17 cellular contexts compared by ENCODE assay signal in genomic region chr3:95172144-95172543, GRCh38.
DNase-seq lines count a peak whose midpoint lies in the region; ATAC-seq, FAIRE-seq and TF ChIP-seq lines count a peak whose summit lies in the region.
"Had no signal": no experiment of that assay in that cellular context is flagged by ENCODE, and none has a peak within 500 bp of the region (broad histone marks: within the 10 kb centered on the region; RNA-seq: fewer than 3 reads in every experiment).

No MANE protein-coding gene starts in this region.

- no peaks in the 10 kb centered on the region for H4K20me1 ChIP-seq in HepG2 (ENCODE audit: insufficient read depth, low read length)
- H4K20me1 ChIP-seq: BLaER1 treated with 17β-estradiol and CSF1 and Interleukin-3, amounts not matched to agents 10 nM and 100 nM had no signal

- 4% methylated on average over 1 of the region's 1 CpG for WGBS in HepG2 (ENCODE audit: low lambda C conversion rate)
- 71% methylated on average over 1 of the region's 1 CpG for WGBS in right lobe of liver (ENCODE audit: insufficient coverage, low coverage, low lambda C conversion rate, missing lambda C conversion rate)
- WGBS in endodermal cell (ENCODE audit: insufficient coverage in 1 of 2, insufficient read length in 1 of 2), 2 experiments, result 80 to 100% methylated on average over 1 of the region's 1 CpG

- H3K4me2 ChIP-seq in HepG2 (ENCODE audit: low read depth, low read length), result no peak overlapping the region
- H3K4me2 ChIP-seq: BLaER1 treated with 17β-estradiol and CSF1 and Interleukin-3, amounts not matched to agents 10 nM and 100 nM had no signal

- H3K4me3 Mint-ChIP-seq in endodermal cell (no peak overlapping the region), nephron progenitor cell (no peak overlapping the region)
- no peak overlapping the region for H3K4me3 Mint-ChIP-seq in T-helper 2 cell treated with Interferon-gamma antibody and Interleukin-4, amounts not matched to agents 5 μg/mL and 100 μg/mL, for 36 hours
- H3K4me3 Mint-ChIP-seq: CD4-positive, alpha-beta T cell had no signal

- DNase-seq in HepG2 (ENCODE audit: low spot score), result no peak
- no peak for DNase-seq in right lobe of liver
- DNase-seq in endodermal cell, result no peak
- no peak for DNase-seq in nephron progenitor cell
- no peak for DNase-seq in NCI-H2196 (lab: John Stamatoyannopoulos, UW; ENCODE audit: unreplicated experiment)
- no peak for DNase-seq in activated CD4-positive, CD25-positive, alpha-beta regulatory T cell (lab: John Stamatoyannopoulos, UW)
- DNase-seq in T-helper 2 cell treated with Interferon-gamma antibody and Interleukin-4, amounts not matched to agents 5 μg/mL and 100 μg/mL, for 36 hours (ENCODE audit: low spot score), result no peak
- DNase-seq: AML-193; CD4-positive, alpha-beta T cell; DND-41; GDM1; GM23248; H7 had no signal

- H3K27ac ChIP-seq in HepG2 (ENCODE audit: extremely low read length, insufficient read depth, low read length), result no peak overlapping the region
- no peak overlapping the region for H3K27ac ChIP-seq in right lobe of liver
- H3K27ac ChIP-seq in endodermal cell (ENCODE audit: low read depth, low read length), result no peak overlapping the region
- H3K27ac ChIP-seq: 22Rv1; BLaER1 treated with 17β-estradiol and CSF1 and Interleukin-3, amounts not matched to agents 10 nM and 100 nM; GM23248 had no signal

- H3K9me3 ChIP-seq in HepG2 (ENCODE audit: low read length), result no peaks in the 10 kb centered on the region
- no peaks in the 10 kb centered on the region for H3K9me3 ChIP-seq in right lobe of liver
- no peaks in the 10 kb centered on the region for H3K9me3 ChIP-seq in endodermal cell (ENCODE audit: control insufficient read depth, low read length)
- H3K9me3 ChIP-seq: BLaER1 treated with 17β-estradiol and CSF1 and Interleukin-3, amounts not matched to agents 10 nM and 100 nM had no signal

- POLR2A ChIA-PET in HepG2 (lab: Yijun Ruan, JAX), result no interaction called here

- no peak for TF ChIP-seq RAD21 in HepG2 (CRISPR knock-in tag; IDR thresholded peaks at IDR 0.05)

- no peak for FAIRE-seq in HepG2 (lab: Jason Lieb, UNC)
- FAIRE-seq: HTR-8/SVneo had no signal

- H3K36me3 Mint-ChIP-seq in endodermal cell (ENCODE audit: low read depth), result no peaks in the 10 kb centered on the region
- no peaks in the 10 kb centered on the region for H3K36me3 Mint-ChIP-seq in nephron progenitor cell (ENCODE audit: low read depth)
- no peaks in the 10 kb centered on the region for H3K36me3 Mint-ChIP-seq in T-helper 2 cell treated with Interferon-gamma antibody and Interleukin-4, amounts not matched to agents 5 μg/mL and 100 μg/mL, for 36 hours (ENCODE audit: low read depth)

- H3K27me3 Mint-ChIP-seq in endodermal cell (ENCODE audit: insufficient read depth), result no peaks in the 10 kb centered on the region
- H3K27me3 Mint-ChIP-seq in nephron progenitor cell (ENCODE audit: low read depth, poor library complexity), result no peaks in the 10 kb centered on the region
- no peaks in the 10 kb centered on the region for H3K27me3 Mint-ChIP-seq in T-helper 2 cell treated with Interferon-gamma antibody and Interleukin-4, amounts not matched to agents 5 μg/mL and 100 μg/mL, for 36 hours (ENCODE audit: low read depth)
- H3K27me3 Mint-ChIP-seq: CD4-positive, alpha-beta T cell had no signal

- BruUV-seq in HepG2 (replicated peaks; lab: Mats Ljungman, UMichigan), result no TSS peak

- H3K4me1 Mint-ChIP-seq in endodermal cell (peaks cover 11% of the 10 kb centered on the region), nephron progenitor cell (no peaks in the 10 kb centered on the region)
- H3K4me1 Mint-ChIP-seq in T-helper 2 cell treated with Interferon-gamma antibody and Interleukin-4, amounts not matched to agents 5 μg/mL and 100 μg/mL, for 36 hours (ENCODE audit: low read depth), result no peaks in the 10 kb centered on the region

- TF ChIP-seq POLR2A in HepG2 (IDR thresholded peaks at IDR 0.05; ENCODE audit: insufficient read depth in 1 of 2, low read depth in 2 of 2, low read length in 2 of 2) (no peak), right lobe of liver (IDR thresholded peaks at IDR 0.05) (no peak)

- no peaks in the 10 kb centered on the region for H3K9me3 Mint-ChIP-seq in endodermal cell
- no peaks in the 10 kb centered on the region for H3K9me3 Mint-ChIP-seq in nephron progenitor cell
- peaks cover 13% of the 10 kb centered on the region for H3K9me3 Mint-ChIP-seq in T-helper 2 cell treated with Interferon-gamma antibody and Interleukin-4, amounts not matched to agents 5 μg/mL and 100 μg/mL, for 36 hours

- no peak overlapping the region for H2AFZ ChIP-seq in HepG2 (ENCODE audit: low read length)
- H2AFZ ChIP-seq: GM23248 had no signal

- H3K79me2 ChIP-seq in HepG2 (ENCODE audit: insufficient read depth, low read length), result no peaks in the 10 kb centered on the region

- intact Hi-C loops in HepG2 (cut with micrococcal nuclease; ENCODE audit: unreplicated experiment), result no loop called here
- intact Hi-C loops in right lobe of liver (cut with DNase I), result no loop called here

- no peak overlapping the region for H3K9ac ChIP-seq in HepG2 (ENCODE audit: insufficient read depth, low read depth, low read length)
- no peak overlapping the region for H3K9ac ChIP-seq in endodermal cell (ENCODE audit: extremely low read depth, low read length, poor library complexity, severe bottlenecking)
- H3K9ac ChIP-seq: BLaER1 treated with 17β-estradiol and CSF1 and Interleukin-3, amounts not matched to agents 10 nM and 100 nM; GM23248 had no signal

- in situ Hi-C loops in HepG2 (cut with HindIII; ENCODE audit: extremely low pct_ligation_motif_present, low pct_unique_long_range_greater_than_20kb), result no loop called here

- no peak for TF ChIP-seq CTCF in HepG2 (CRISPR knock-in tag; IDR thresholded peaks at IDR 0.05)
- no peak for TF ChIP-seq CTCF in right lobe of liver (IDR thresholded peaks at IDR 0.05)
- TF ChIP-seq CTCF in endodermal cell (conservative IDR thresholded peaks at IDR 0.05), result peak; percentile 22
- TF ChIP-seq CTCF in nephron progenitor cell (IDR thresholded peaks at IDR 0.05), result no peak

- H3K27me3 ChIP-seq in HepG2 (ENCODE audit: control insufficient read depth in 1 of 2, insufficient read depth in 2 of 2, low read length in 2 of 2) (no peaks in the 10 kb centered on the region), right lobe of liver (no peaks in the 10 kb centered on the region), endodermal cell (ENCODE audit: control insufficient read depth, insufficient read depth, low read length, poor library complexity, severe bottlenecking) (no peaks in the 10 kb centered on the region)
- H3K27me3 ChIP-seq: BLaER1 treated with 17β-estradiol and CSF1 and Interleukin-3, amounts not matched to agents 10 nM and 100 nM had no signal

- H3K4me1 ChIP-seq in HepG2 (ENCODE audit: insufficient read depth, low read length) (no peaks in the 10 kb centered on the region), right lobe of liver (no peaks in the 10 kb centered on the region), endodermal cell (ENCODE audit: control insufficient read depth, insufficient read depth, low read length) (peaks cover 6% of the 10 kb centered on the region)
- H3K4me1 ChIP-seq: BLaER1 treated with 17β-estradiol and CSF1 and Interleukin-3, amounts not matched to agents 10 nM and 100 nM had no signal

- H3K27ac Mint-ChIP-seq in endodermal cell (no peak overlapping the region), nephron progenitor cell (peak overlapping the region; percentile 38)
- no peak overlapping the region for H3K27ac Mint-ChIP-seq in T-helper 2 cell treated with Interferon-gamma antibody and Interleukin-4, amounts not matched to agents 5 μg/mL and 100 μg/mL, for 36 hours
- H3K27ac Mint-ChIP-seq: CD4-positive, alpha-beta T cell had no signal

- TF ChIP-seq EP300 in HepG2 (IDR thresholded peaks at IDR 0.05; ENCODE audit: low read depth in 2 of 2, low read length in 2 of 2) (no peak), HepG2 (CRISPR knock-in tag; IDR thresholded peaks at IDR 0.05; ENCODE audit: borderline replicate concordance) (no peak)

- H3K4me3 ChIP-seq in HepG2 (replicated peaks in 1 of 3; ENCODE audit: insufficient read depth in 1 of 3, low read depth in 2 of 3, low read length in 3 of 3), result no peak overlapping the region
- no peak overlapping the region for H3K4me3 ChIP-seq in right lobe of liver
- no peak overlapping the region for H3K4me3 ChIP-seq in endodermal cell (ENCODE audit: low read length)
- H3K4me3 ChIP-seq: BLaER1 treated with 17β-estradiol and CSF1 and Interleukin-3, amounts not matched to agents 10 nM and 100 nM; GM23248 had no signal

- no peaks in the 10 kb centered on the region for H3K36me3 ChIP-seq in HepG2 (replicated peaks in 1 of 2; ENCODE audit: control insufficient read depth in 1 of 2, insufficient read depth in 2 of 2, low read length in 2 of 2)
- no peaks in the 10 kb centered on the region for H3K36me3 ChIP-seq in right lobe of liver
- no peaks in the 10 kb centered on the region for H3K36me3 ChIP-seq in endodermal cell (ENCODE audit: control insufficient read depth, insufficient read depth, low read length)
- H3K36me3 ChIP-seq: BLaER1 treated with 17β-estradiol and CSF1 and Interleukin-3, amounts not matched to agents 10 nM and 100 nM had no signal

- CTCF ChIA-PET in HepG2 (lab: Yijun Ruan, JAX; ENCODE audit: low intra/inter-chr PET ratio, low total read pairs), result no interaction called here

- ATAC-seq in HepG2 (peak; percentile 28; the same call in 1 of the 3 replicates), right lobe of liver (no peak), HG03354 (IDR thresholded peaks at IDR 0.05; ENCODE audit: poor library complexity, severe bottlenecking, unreplicated experiment) (no peak)

TF ChIP-seq in HepG2, 621 proteins besides CTCF, POLR2A, EP300 and RAD21 (continues in another document):
- TF ChIP-seq PBX3 (CRISPR knock-in tag; IDR thresholded peaks at IDR 0.05; ENCODE audit: borderline replicate concordance) (no peak), ZEB1 (IDR thresholded peaks at IDR 0.05; ENCODE audit: insufficient replicate concordance, low read depth) (no peak), PTBP1 (IDR thresholded peaks at IDR 0.05; ENCODE audit: low read depth, low read length, poor library complexity, severe bottlenecking) (no peak), ZNF331 (CRISPR knock-in tag; IDR thresholded peaks at IDR 0.05) (no peak), SALL2 (CRISPR knock-in tag; IDR thresholded peaks at IDR 0.05) (no peak)
